8 cellular contexts compared by ENCODE assay signal in the genomic region with DNA sequence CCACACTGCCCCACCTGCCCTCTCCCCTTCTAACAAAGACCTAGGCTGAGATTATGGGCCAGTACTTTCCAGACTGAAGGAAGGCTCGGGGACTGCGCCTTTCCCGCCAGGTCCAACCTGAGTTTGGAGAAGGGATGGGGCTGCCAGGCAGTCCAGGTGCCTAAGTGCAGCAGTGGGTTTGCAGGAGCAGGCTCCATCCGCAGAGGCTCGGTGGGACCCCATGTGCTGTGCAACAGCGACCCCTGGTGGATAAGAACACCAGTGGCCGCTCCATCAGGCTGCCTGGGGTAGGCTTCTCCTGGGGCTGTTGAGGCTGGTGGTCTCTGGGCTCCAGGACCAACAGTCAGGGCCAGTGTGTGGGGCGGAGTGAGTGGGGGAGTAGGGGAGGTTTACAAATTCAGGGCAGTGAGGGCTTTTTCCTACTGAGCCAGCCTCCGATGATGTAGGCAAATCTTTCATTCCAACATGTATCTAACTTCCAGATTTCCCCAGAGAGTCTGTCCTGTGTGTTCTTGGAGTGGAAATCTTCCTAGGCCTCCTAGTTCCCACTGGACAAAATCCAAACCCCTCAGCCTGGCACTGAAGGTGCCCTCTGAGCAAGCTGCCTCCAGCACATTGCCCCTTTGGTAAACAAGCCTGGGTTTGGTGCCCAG.
DNase-seq lines count a peak whose midpoint lies in the region; ATAC-seq, FAIRE-seq and TF ChIP-seq lines count a peak whose summit lies in the region.

No MANE protein-coding gene starts in this region.

- H3K36me3 Mint-ChIP-seq in activated T-helper 17 cell treated with anti-CD3 and anti-CD28 coated beads, Interleukin-2, amount 50 U/mL, for 72 hours (ENCODE audit: low read depth): no peaks in the 10 kb centered on the region

- FAIRE-seq in HTR-8/SVneo (lab: Jason Lieb, UNC): no peak

- TF ChIP-seq CTCF in RWPE1 (conservative IDR thresholded peaks at IDR 0.05; ENCODE audit: low read depth) (peak; percentile 59), thoracic aorta (IDR thresholded peaks at IDR 0.05) (peak; percentile 96)

- peak; percentile 60 for DNase-seq in EL
- DNase-seq in HTR-8/SVneo (ENCODE audit: insufficient read length, low spot score): peak; percentile 58
- DNase-seq in RWPE1 (ENCODE audit: low spot score): peak; percentile 77
- peak; percentile 23 for DNase-seq in fibroblast of the conjunctiva (ENCODE audit: low read depth)
- DNase-seq in nucleus accumbens (lab: John Stamatoyannopoulos, UW): peak in 53 of 56 donors; percentile 12 to 88 (median 54)
- DNase-seq in thoracic aorta (ENCODE audit: low spot score): no peak

- ATAC-seq in GM21528 (IDR thresholded peaks at IDR 0.05; ENCODE audit: low FRiP score, unreplicated experiment) (peak; percentile 89), thoracic aorta (ENCODE audit: insufficient number of reproducible peaks, low FRiP score, low read depth) (peak; percentile 57)
- ATAC-seq in activated T-helper 17 cell treated with anti-CD3 and anti-CD28 coated beads, Interleukin-2, amount 50 U/mL, for 72 hours (replicated peaks): peak; percentile 85

- CTCF ChIA-PET in RWPE1 (lab: Yijun Ruan, JAX): interaction anchor here (0.7 to 2.8 kb wide), 3 partner anchors 52 to 300 kb away, joined by 3 to 26 read pairs (median 11); no protein-coding TSS in a partner anchor

- H3K4me1 Mint-ChIP-seq in activated T-helper 17 cell treated with anti-CD3 and anti-CD28 coated beads, Interleukin-2, amount 50 U/mL, for 72 hours: no peaks in the 10 kb centered on the region

- H3K36me3 ChIP-seq in thoracic aorta: no peaks in the 10 kb centered on the region

- H3K27me3 Mint-ChIP-seq in activated T-helper 17 cell treated with anti-CD3 and anti-CD28 coated beads, Interleukin-2, amount 50 U/mL, for 72 hours: no peaks in the 10 kb centered on the region

- no peaks in the 10 kb centered on the region for H3K27me3 ChIP-seq in thoracic aorta (replicated peaks; ENCODE audit: insufficient read depth)

- POLR2A ChIA-PET in RWPE1 (lab: Yijun Ruan, JAX; ENCODE audit: low non-redundant PET): no interaction called here

- no peaks in the 10 kb centered on the region for H3K9me3 ChIP-seq in thoracic aorta

- no peaks in the 10 kb centered on the region for H3K9me3 Mint-ChIP-seq in activated T-helper 17 cell treated with anti-CD3 and anti-CD28 coated beads, Interleukin-2, amount 50 U/mL, for 72 hours

- no peaks in the 10 kb centered on the region for H3K4me1 ChIP-seq in thoracic aorta (ENCODE audit: control insufficient read depth in 1 of 2, low read depth in 2 of 2)

- H3K4me3 Mint-ChIP-seq in activated T-helper 17 cell treated with anti-CD3 and anti-CD28 coated beads, Interleukin-2, amount 50 U/mL, for 72 hours: no peak overlapping the region

- H3K27ac Mint-ChIP-seq in activated T-helper 17 cell treated with anti-CD3 and anti-CD28 coated beads, Interleukin-2, amount 50 U/mL, for 72 hours: no peak overlapping the region

- no peak overlapping the region for H3K4me3 ChIP-seq in thoracic aorta

- H3K27ac ChIP-seq in RWPE1 (no peak overlapping the region), thoracic aorta (no peak overlapping the region)
